Comparison of ENCODE assay signal across 1 cellular context in the genomic region with DNA sequence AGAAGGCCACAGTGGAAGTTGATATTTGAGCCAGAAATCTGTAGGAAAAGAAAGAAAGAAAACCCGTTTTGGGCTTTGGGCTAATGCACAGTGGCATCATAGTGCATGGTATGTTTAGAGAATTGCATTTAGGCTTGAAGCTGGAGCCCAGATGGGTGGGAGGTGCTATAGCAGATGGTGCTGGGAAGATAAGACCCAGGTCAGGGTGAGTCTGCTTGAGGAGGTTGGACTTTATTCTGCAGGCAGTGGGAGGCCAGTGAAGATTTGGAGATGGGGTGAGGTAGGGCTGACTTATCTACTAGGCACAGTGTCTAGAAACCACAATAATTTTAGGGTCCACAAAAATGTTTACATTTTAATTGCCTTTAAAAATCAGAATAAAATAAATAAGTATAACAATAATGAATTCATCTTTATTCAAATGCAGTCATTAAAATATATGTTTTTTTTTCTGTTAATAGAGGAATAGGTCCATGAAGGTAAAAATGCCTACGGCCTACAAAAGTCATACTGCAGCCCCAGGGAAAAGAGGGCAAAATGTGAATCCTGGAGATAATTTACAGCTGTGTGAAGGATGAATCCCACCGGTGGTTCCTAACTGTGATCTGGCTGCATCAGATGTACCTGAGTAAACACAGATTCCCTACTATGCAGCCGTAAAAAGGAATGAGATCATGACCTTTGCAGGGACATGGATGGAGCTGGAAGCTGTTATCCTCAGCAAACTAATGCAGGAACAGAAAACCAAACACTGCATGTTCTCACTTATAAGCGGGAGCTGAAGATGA.
TF ChIP-seq lines count a peak whose summit lies in the region.

No MANE protein-coding gene starts in this region.

TF ChIP-seq in HEK293, 187 proteins besides CTCF, POLR2A, EP300 and RAD21 (continued from another document):
- TF ChIP-seq, protein P1, sequence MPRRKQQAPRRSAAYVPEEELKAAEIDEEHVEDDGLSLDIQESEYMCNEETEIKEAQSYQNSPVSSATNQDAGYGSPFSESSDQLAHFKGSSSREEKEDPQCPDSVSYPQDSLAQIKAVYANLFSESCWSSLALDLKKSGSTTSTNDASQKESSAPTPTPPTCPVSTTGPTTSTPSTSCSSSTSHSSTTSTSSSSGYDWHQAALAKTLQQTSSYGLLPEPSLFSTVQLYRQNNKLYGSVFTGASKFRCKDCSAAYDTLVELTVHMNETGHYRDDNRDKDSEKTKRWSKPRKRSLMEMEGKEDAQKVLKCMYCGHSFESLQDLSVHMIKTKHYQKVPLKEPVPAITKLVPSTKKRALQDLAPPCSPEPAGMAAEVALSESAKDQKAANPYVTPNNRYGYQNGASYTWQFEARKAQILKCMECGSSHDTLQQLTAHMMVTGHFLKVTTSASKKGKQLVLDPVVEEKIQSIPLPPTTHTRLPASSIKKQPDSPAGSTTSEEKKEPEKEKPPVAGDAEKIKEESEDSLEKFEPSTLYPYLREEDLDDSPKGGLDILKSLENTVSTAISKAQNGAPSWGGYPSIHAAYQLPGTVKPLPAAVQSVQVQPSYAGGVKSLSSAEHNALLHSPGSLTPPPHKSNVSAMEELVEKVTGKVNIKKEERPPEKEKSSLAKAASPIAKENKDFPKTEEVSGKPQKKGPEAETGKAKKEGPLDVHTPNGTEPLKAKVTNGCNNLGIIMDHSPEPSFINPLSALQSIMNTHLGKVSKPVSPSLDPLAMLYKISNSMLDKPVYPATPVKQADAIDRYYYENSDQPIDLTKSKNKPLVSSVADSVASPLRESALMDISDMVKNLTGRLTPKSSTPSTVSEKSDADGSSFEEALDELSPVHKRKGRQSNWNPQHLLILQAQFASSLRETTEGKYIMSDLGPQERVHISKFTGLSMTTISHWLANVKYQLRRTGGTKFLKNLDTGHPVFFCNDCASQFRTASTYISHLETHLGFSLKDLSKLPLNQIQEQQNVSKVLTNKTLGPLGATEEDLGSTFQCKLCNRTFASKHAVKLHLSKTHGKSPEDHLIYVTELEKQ (tag by site-specific recombination; IDR thresholded peaks at IDR 0.05; ENCODE audit: borderline replicate concordance), result no peak
- TF ChIP-seq ZNF423 (tag by site-specific recombination; IDR thresholded peaks at IDR 0.05) (no peak), EGR2 (tag by site-specific recombination; IDR thresholded peaks at IDR 0.05; ENCODE audit: low read depth) (peak; percentile 28; the same call in 1 of the 2 replicates), SP2 (tag by site-specific recombination; IDR thresholded peaks at IDR 0.05) (no peak), ZSCAN23 (tag by site-specific recombination; IDR thresholded peaks at IDR 0.05) (no peak), ZNF585B (tag by site-specific recombination; IDR thresholded peaks at IDR 0.05) (no peak), ZFHX2 (tag by site-specific recombination; conservative IDR thresholded peaks at IDR 0.05) (0 out of 2 replicates have a peak, but pooled peaks have one; percentile 12)
- TF ChIP-seq, protein P2, sequence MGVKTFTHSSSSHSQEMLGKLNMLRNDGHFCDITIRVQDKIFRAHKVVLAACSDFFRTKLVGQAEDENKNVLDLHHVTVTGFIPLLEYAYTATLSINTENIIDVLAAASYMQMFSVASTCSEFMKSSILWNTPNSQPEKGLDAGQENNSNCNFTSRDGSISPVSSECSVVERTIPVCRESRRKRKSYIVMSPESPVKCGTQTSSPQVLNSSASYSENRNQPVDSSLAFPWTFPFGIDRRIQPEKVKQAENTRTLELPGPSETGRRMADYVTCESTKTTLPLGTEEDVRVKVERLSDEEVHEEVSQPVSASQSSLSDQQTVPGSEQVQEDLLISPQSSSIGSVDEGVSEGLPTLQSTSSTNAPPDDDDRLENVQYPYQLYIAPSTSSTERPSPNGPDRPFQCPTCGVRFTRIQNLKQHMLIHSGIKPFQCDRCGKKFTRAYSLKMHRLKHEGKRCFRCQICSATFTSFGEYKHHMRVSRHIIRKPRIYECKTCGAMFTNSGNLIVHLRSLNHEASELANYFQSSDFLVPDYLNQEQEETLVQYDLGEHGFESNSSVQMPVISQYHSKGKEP (tag by site-specific recombination; IDR thresholded peaks at IDR 0.05), result no peak
- TF ChIP-seq, protein P3, sequence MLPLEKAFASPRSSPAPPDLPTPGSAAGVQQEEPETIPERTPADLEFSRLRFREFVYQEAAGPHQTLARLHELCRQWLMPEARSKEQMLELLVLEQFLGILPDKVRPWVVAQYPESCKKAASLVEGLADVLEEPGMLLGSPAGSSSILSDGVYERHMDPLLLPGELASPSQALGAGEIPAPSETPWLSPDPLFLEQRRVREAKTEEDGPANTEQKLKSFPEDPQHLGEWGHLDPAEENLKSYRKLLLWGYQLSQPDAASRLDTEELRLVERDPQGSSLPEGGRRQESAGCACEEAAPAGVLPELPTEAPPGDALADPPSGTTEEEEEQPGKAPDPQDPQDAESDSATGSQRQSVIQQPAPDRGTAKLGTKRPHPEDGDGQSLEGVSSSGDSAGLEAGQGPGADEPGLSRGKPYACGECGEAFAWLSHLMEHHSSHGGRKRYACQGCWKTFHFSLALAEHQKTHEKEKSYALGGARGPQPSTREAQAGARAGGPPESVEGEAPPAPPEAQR (tag by site-specific recombination; IDR thresholded peaks at IDR 0.05), result no peak
